ENCODE assay signal across 20 cellular contexts in the genomic region with DNA sequence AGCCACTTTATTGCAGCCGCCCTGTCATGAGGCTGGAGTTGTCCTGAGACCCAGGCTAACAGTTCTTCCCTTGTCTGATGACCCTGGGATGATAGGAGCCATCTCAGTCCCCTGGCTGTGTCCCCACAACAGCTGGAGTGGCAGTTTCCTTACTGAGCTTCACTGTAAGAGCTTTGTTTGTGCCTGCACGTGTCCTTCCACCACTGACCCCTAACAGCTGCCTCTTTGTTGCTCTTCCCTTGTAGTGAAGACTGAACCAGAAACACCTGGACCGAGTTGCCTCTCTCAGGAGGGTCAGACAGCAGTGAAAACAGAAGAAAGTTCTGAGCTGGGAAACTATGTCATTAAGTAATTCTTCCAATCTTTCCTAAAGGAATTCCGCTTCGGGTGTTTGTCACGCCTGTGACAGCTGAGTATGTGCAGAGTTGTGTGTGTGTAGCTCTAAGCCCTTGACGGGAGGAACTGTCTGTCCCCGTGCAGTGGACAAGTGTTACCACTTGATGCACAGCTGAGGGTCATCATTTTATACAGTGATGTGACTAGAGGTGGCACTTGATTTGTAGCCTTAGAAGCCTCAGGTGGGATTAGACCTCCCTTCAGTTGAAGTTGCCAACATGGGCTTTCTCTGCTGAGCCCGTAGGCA.
DNase-seq lines count a peak whose midpoint lies in the region; ATAC-seq and TF ChIP-seq lines count a peak whose summit lies in the region.
"Had no signal": no experiment of that assay in that cellular context is flagged by ENCODE, and none has a peak within 500 bp of the region (broad histone marks: within the 10 kb centered on the region; RNA-seq: fewer than 3 reads in every experiment).

No MANE protein-coding gene starts in this region.

- peak overlapping the region; percentile 88 for H3K27ac ChIP-seq in caudate nucleus (ENCODE audit: low read depth, low read length)
- H3K27ac ChIP-seq: brain microvascular endothelial cell, coronary artery, stomach had no signal

- ATAC-seq in HG02870 (IDR thresholded peaks at IDR 0.05; ENCODE audit: unreplicated experiment) = no peak

- peak in 12 of 14 donors; percentile 9 to 83 (median 70) for DNase-seq in C1 segment of cervical spinal cord (lab: John Stamatoyannopoulos, UW)
- peak in 57 of 61 donors; percentile 4 to 93 (median 76) for DNase-seq in caudate nucleus (lab: John Stamatoyannopoulos, UW)
- peak; percentile 77 to 89 for DNase-seq in hippocampal formation (lab: John Stamatoyannopoulos, UW)
- DNase-seq in pons (ENCODE audit: low spot score) = peak; percentile 98
- DNase-seq in stimulated activated CD4-positive, alpha-beta T cell treated with anti-CD3 and anti-CD28 coated beads, Interleukin-4, amount 100 ng/mL, for 4 hours = no peak
- no peak for DNase-seq in HCEC 1CT
- DNase-seq in GM20000 (ENCODE audit: low spot score) = no peak
- DNase-seq: activated effector memory CD4-positive, alpha-beta T cell treated with anti-CD3 and anti-CD28 coated beads, Interleukin-2, amount 50 U/mL, for 16 hours; brain microvascular endothelial cell; Calu3; endodermal cell; NCI-H2081 treated with DMSO at 0.1 percent for 48 hours; NCI-H510A; NK-92 treated with Interleukin-12 subunit alpha and Interleukin-12 subunit beta, amount 100 ng/mL, for 24 hours; SK-N-SH; stimulated activated CD4-positive, alpha-beta T cell treated with anti-CD3 and anti-CD28 coated beads, Interleukin-12 subunit alpha, Interleukin-12 subunit beta, amount 100 ng/mL, for 4 hours; stomach; T-helper 9 cell had no signal

- TF ChIP-seq CTCF in GM20000 (IDR thresholded peaks at IDR 0.05; ENCODE audit: extremely low read depth, missing control alignments) = no peak

Comparison
In these comparisons a context has a peak if more than half of its experiments do, and no peak if none do; other contexts are left out.
1. DNase-seq: peak in C1 segment of cervical spinal cord (12 of 14), caudate nucleus (57 of 61), hippocampal formation (2 of 2) and pons (single experiment); none in stimulated activated CD4-positive, alpha-beta T cell treated with anti-CD3 and anti-CD28 coated beads, Interleukin-4, amount 100 ng/mL, for 4 hours (0 of 2), HCEC 1CT (single experiment) and GM20000 (single experiment).